20 cellular contexts compared by ENCODE assay signal in genomic region chr14:92951261-92951660, GRCh38. TPM values are rescaled to one million over a fixed set of nuclear protein-coding genes. Genes with fewer than 3 reads are reported as not detected.
DNase-seq lines count a peak whose midpoint lies in the region; ATAC-seq, FAIRE-seq and TF ChIP-seq lines count a peak whose summit lies in the region.
"Had no signal": no experiment of that assay in that cellular context is flagged by ENCODE, and none has a peak within 500 bp of the region (broad histone marks: within the 10 kb centered on the region; RNA-seq: fewer than 3 reads in every experiment).

No MANE protein-coding gene starts in this region.

- H3K27ac ChIP-seq in right cardiac atrium (ENCODE audit: low read length), result no peak overlapping the region
- H3K27ac ChIP-seq in kidney (ENCODE audit: low read depth in 2 of 2, low read length in 2 of 2), result no peak overlapping the region
- H3K27ac ChIP-seq: GM23248, SK-N-MC had no signal

- no peaks in the 10 kb centered on the region for H3K27me3 ChIP-seq in right cardiac atrium (ENCODE audit: control insufficient read depth, insufficient read depth)
- H3K27me3 ChIP-seq: BLaER1 treated with 17β-estradiol and CSF1 and Interleukin-3, amounts not matched to agents 10 nM and 100 nM had no signal

- H3K36me3 Mint-ChIP-seq in dendritic cell treated with granulocyte-macrophage colony-stimulating factor and Interleukin-4, amounts not matched to agents 40 ng/mL and 50 ng/mL, for 4 days (ENCODE audit: low read depth), result peaks cover 97% of the 10 kb centered on the region

- DNase-seq in right cardiac atrium (peak in 2 of 3 donors; percentile 23 to 24), cardiac septum (ENCODE audit: low spot score) (no peak), kidney (peak; percentile 46), NCI-H1048 (lab: John Stamatoyannopoulos, UW) (no peak), left colon (no peak), NCI-H128 (lab: John Stamatoyannopoulos, UW; ENCODE audit: unreplicated experiment) (no peak)
- DNase-seq: NCI-H1417 treated with DMSO at 0.1 percent for 48 hours, NCI-H226, SIG-M5 had no signal

- H3K9me3 Mint-ChIP-seq in dendritic cell treated with granulocyte-macrophage colony-stimulating factor and Interleukin-4, amounts not matched to agents 40 ng/mL and 50 ng/mL, for 4 days, result no peaks in the 10 kb centered on the region
- H3K9me3 Mint-ChIP-seq: H9 had no signal

- H3K4me3 ChIP-seq in right cardiac atrium (ENCODE audit: low read length) (no peak overlapping the region), kidney (ENCODE audit: low read length in 2 of 2) (no peak overlapping the region)
- H3K4me3 ChIP-seq: BLaER1 treated with 17β-estradiol and CSF1 and Interleukin-3, amounts not matched to agents 10 nM and 100 nM; GM23248; SK-N-MC had no signal

- no peak overlapping the region for H3K9ac ChIP-seq in kidney (ENCODE audit: low read length in 2 of 2)
- H3K9ac ChIP-seq: GM23248 had no signal

- intact Hi-C loops in right cardiac atrium (cut with DNase I), result loop anchor here in 2 of 4 donors (5.0 kb wide), 3 partner anchors 161 to 191 kb away; no protein-coding TSS in a partner anchor
- intact Hi-C loops in cardiac septum (cut with DNase I), result no loop called here
- intact Hi-C loops in dendritic cell treated with granulocyte-macrophage colony-stimulating factor and Interleukin-4, amounts not matched to agents 40 ng/mL and 50 ng/mL, for 4 days (cut with micrococcal nuclease), result loop anchor here (5.0 kb wide), 1 partner anchor 226 kb away; no protein-coding TSS in a partner anchor
- intact Hi-C loops in kidney (cut with DNase I), result loop anchor here (10.0 kb wide), 1 partner anchor 184 kb away; no protein-coding TSS in a partner anchor
- intact Hi-C loops in left colon (cut with DNase I, micrococcal nuclease), result loop anchor here in 1 of 2 donors (5.0 kb wide), 1 partner anchor 186 kb away; no protein-coding TSS in a partner anchor

- H3K36me3 ChIP-seq in kidney (ENCODE audit: control insufficient read depth in 1 of 2, insufficient read depth in 2 of 2, low read length in 2 of 2), result peaks cover 20 to 37% of the 10 kb centered on the region in 2 donors

- WGBS in right cardiac atrium, result 86% methylated on average over 7 of the region's 7 CpGs

- no peak overlapping the region for H3K4me3 Mint-ChIP-seq in dendritic cell treated with granulocyte-macrophage colony-stimulating factor and Interleukin-4, amounts not matched to agents 40 ng/mL and 50 ng/mL, for 4 days
- H3K4me3 Mint-ChIP-seq: CD4-positive, alpha-beta memory T cell; H9 had no signal

- no peaks in the 10 kb centered on the region for H3K27me3 Mint-ChIP-seq in dendritic cell treated with granulocyte-macrophage colony-stimulating factor and Interleukin-4, amounts not matched to agents 40 ng/mL and 50 ng/mL, for 4 days
- H3K27me3 Mint-ChIP-seq: CD4-positive, alpha-beta memory T cell had no signal

- H3K27ac Mint-ChIP-seq in dendritic cell treated with granulocyte-macrophage colony-stimulating factor and Interleukin-4, amounts not matched to agents 40 ng/mL and 50 ng/mL, for 4 days, result peak overlapping the region; percentile 83

- ATAC-seq in right cardiac atrium (no peak), GM19463 (IDR thresholded peaks at IDR 0.05; ENCODE audit: unreplicated experiment) (no peak), left colon (no peak)

- no peak for TF ChIP-seq CTCF in kidney (IDR thresholded peaks at IDR 0.05; ENCODE audit: borderline replicate concordance, extremely low read depth, insufficient read depth)

- peaks cover 27% of the 10 kb centered on the region for H3K4me1 Mint-ChIP-seq in dendritic cell treated with granulocyte-macrophage colony-stimulating factor and Interleukin-4, amounts not matched to agents 40 ng/mL and 50 ng/mL, for 4 days (ENCODE audit: low read depth)

- peaks cover 2% of the 10 kb centered on the region for H3K4me1 ChIP-seq in right cardiac atrium (ENCODE audit: control insufficient read depth, insufficient read depth, low read length)
- H3K4me1 ChIP-seq in kidney (ENCODE audit: control insufficient read depth in 1 of 2, insufficient read depth in 1 of 2, low read depth in 1 of 2, low read length in 2 of 2), result peaks cover 0 to 6% of the 10 kb centered on the region in 2 donors
- H3K4me1 ChIP-seq: Caco-2 had no signal

- no peak for FAIRE-seq in kidney (lab: Jason Lieb, UNC)
- FAIRE-seq: A204.1 had no signal

- H3K9me3 ChIP-seq in right cardiac atrium (ENCODE audit: control insufficient read depth, low read length) (no peaks in the 10 kb centered on the region), kidney (ENCODE audit: control insufficient read depth in 1 of 2, low read length in 2 of 2) (no peaks in the 10 kb centered on the region)
- H3K9me3 ChIP-seq: BLaER1 treated with 17β-estradiol and CSF1 and Interleukin-3, amounts not matched to agents 10 nM and 100 nM; Caco-2 had no signal

RNA-seq across cellular contexts. Expression of gene CHGA, which starts 28.3 kb away (rescaled TPM):
- total RNA-seq in right cardiac atrium (not detected), cardiac septum (not detected), kidney (0.38 TPM), left colon (100 to 1,000 TPM; 218 to 343 TPM)
- polyA plus RNA-seq in right cardiac atrium (0.16 TPM), kidney (ENCODE audit: insufficient read depth, low read depth, low replicate concordance) (6.6 TPM)
- total RNA-seq: Caco-2; CD4-positive, alpha-beta memory T cell; GM23248; LHCN-M2 had no signal
- polyA plus RNA-seq: AG04450; CD4-positive, alpha-beta memory T cell; GM23248 had no signal

Comparison
In these comparisons a context has a peak if more than half of its experiments do, and no peak if none do; other contexts are left out.
1. DNase-seq: peak in right cardiac atrium (2 of 3) and kidney (single experiment); none in cardiac septum (single experiment), NCI-H1048 (single experiment), left colon (0 of 2) and NCI-H128 (single experiment).
2. RNA of gene CHGA, which starts 28.3 kb away (total RNA-seq): 218 to 343 TPM in left colon; 0.38 TPM in kidney (single experiment), not detected in cardiac septum (single experiment) and not detected in right cardiac atrium; every median in the first group is over 100 times any median in the second.